In the genomic region with DNA sequence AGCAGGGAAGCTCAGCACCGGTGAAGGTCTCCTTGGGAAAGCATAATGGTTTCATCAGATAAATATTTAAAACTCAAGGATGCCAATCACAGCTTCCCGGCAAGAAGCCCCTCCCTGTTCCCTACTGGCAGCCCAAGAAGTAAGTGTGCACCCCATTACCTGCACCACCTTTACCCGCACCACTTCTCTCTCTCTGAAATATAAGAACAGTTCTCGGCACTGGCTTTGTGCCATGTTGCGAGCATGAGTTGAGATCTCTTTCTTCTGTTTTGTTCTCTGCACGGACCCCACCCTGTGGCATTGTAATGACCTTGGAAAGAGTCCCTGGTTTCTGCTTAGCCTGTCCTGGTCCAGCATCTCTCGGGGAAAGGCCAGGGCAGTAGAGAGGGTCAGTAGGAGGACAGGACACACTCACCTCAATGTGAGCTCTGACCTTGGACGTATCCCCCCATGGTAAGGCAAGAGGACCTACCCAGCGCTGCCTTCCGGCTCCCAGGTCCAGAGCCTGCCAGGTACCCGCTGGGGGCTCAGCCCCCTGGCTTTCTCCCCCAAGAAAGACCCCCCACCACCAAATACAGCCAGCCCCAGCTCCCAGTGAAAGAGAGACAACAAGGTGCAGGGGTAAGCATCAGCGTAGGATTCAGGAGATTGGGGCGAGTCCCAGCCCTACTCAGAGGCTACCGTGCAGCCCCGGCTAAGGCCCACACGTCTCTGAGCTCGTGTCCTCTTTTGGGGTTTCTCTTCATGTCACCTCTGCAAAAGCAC, we compare ENCODE assay signal across 29 cellular contexts.
"Had no signal": no experiment of that assay in that cellular context is flagged by ENCODE, and none has a peak within 500 bp of the region (broad histone marks: within the 10 kb centered on the region; RNA-seq: fewer than 3 reads in every experiment).

No MANE protein-coding gene starts in this region.

- H3K9ac ChIP-seq: SK-N-SH had no signal

- H3K4me2 ChIP-seq: SK-N-SH had no signal

- H3K9me3 ChIP-seq: ascending aorta, body of pancreas, SJCRH30, SK-N-SH had no signal

- H3K27me3 ChIP-seq: ascending aorta, body of pancreas, SJCRH30 had no signal

- DNase-seq: activated B cell treated with CpG ODN at 0.5 μM for 24 hours; activated CD4-positive, alpha-beta T cell treated with anti-CD3 and anti-CD28 coated beads for 1 hour; activated CD4-positive, alpha-beta T cell treated with anti-CD3 and anti-CD28 coated beads, Interleukin-2, amount 10 ng/mL, durations not matched to agents 24 days and 14 days; activated CD4-positive, alpha-beta T cell treated with anti-CD3 and anti-CD28 coated beads, Interleukin-2, amount 50 U/mL, for 48 hours; activated CD8-positive, alpha-beta memory T cell treated with anti-CD3 and anti-CD28 coated beads, Interleukin-2, amount 10 ng/mL, durations not matched to agents 7 days and 5 days; activated effector memory CD4-positive, alpha-beta T cell treated with Interleukin-2 at 50 U/mL for 16 hours; activated naive CD4-positive, alpha-beta T cell; activated T-cell treated with anti-CD3 and anti-CD28 coated beads, Interleukin-2, amount 50 U/mL, for 24 hours; body of pancreas; Karpas-422; MM.1S; NCI-H1105; NCI-H1436; NCI-H1694 treated with DMSO at 0.1 percent for 48 hours; NCI-H2029 treated with DMSO at 0.1 percent for 48 hours; NCI-H345; NCI-H510A treated with DMSO at 0.1 percent for 48 hours; NCI-H69; NK-92 treated with Interleukin-12 subunit alpha and Interleukin-12 subunit beta, amount 100 ng/mL, for 24 hours; OCI-M1; Right ventricle myocardium superior; RPMI8226; SJCRH30; SK-N-SH; SW 1271 had no signal

- H3K36me3 ChIP-seq: ascending aorta, SJCRH30 had no signal

- FAIRE-seq: bronchial epithelial cell, K562 had no signal

- H3K4me3 ChIP-seq: ascending aorta, body of pancreas, K562, SJCRH30 had no signal

- H3K4me1 ChIP-seq: ascending aorta, body of pancreas, SJCRH30 had no signal

- ATAC-seq: activated CD8-positive, alpha-beta memory T cell treated with anti-CD3 and anti-CD28 coated beads, Interleukin-2, amount 10 ng/mL, durations not matched to agents 7 days and 5 days; body of pancreas; K562; Panc1 had no signal

- H3K27ac ChIP-seq: ascending aorta, body of pancreas, SJCRH30 had no signal
